Comparison of ENCODE assay signal across 20 cellular contexts in the genomic region with DNA sequence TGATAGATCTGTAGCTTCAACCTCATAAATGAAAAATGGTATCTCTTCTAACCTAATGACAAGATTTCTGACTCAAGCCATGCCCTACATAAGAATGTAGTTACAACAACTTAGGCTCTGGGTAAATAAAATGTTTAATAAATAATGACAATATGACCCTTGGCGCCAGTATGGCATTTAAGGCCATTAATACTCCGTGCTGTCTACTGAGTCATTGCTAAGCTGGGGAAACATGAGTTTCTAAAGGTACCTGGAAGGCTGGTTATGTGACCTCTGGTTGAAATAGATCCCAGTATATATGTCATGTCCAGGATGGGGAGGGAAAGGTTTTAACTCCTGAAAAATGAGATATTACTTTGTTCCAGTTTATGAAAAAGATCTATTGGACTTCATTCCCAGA. TPM values are rescaled to one million over a fixed set of nuclear protein-coding genes. Genes with fewer than 3 reads are reported as not detected.
DNase-seq lines count a peak whose midpoint lies in the region; ATAC-seq, FAIRE-seq and TF ChIP-seq lines count a peak whose summit lies in the region.
"Had no signal": no experiment of that assay in that cellular context is flagged by ENCODE, and none has a peak within 500 bp of the region (broad histone marks: within the 10 kb centered on the region; RNA-seq: fewer than 3 reads in every experiment).

No MANE protein-coding gene starts in this region.

- no peak overlapping the region for H3K4me3 ChIP-seq in A549
- H3K4me3 ChIP-seq in PC-3 (ENCODE audit: low read length): no peak overlapping the region
- H3K4me3 ChIP-seq in epithelial cell of esophagus (ENCODE audit: low read length): no peak overlapping the region

- H3K27ac Mint-ChIP-seq in type B pancreatic cell: peak overlapping the region; percentile 83
- H3K27ac Mint-ChIP-seq: CD4-positive, alpha-beta T cell; HFFc6 had no signal

- intact Hi-C loops in PC-3 (cut with micrococcal nuclease): no loop called here

- POLR2A ChIA-PET in A549 (lab: Yijun Ruan, JAX) (no interaction called here), PC-3 (lab: Charles Lee; ENCODE audit: unreplicated experiment) (no interaction called here)

- no peak overlapping the region for H2AFZ ChIP-seq in PC-3 (ENCODE audit: low read length)

- H3K9me3 ChIP-seq in A549 (no peaks in the 10 kb centered on the region), PC-3 (ENCODE audit: low read length) (no peaks in the 10 kb centered on the region)
- H3K9me3 ChIP-seq: Caco-2 had no signal

- ATAC-seq in A549 (peak; percentile 50 to 59; a peak in 4 of 6 replicates), PC-3 (peak; percentile 63)
- ATAC-seq: HCT116, HepG2 had no signal

- no peak overlapping the region for H3K9ac ChIP-seq in PC-3 (ENCODE audit: low read length)

- no peaks in the 10 kb centered on the region for H3K9me3 Mint-ChIP-seq in type B pancreatic cell
- H3K9me3 Mint-ChIP-seq: CD4-positive, alpha-beta T cell; HFFc6; IgD-negative memory B cell had no signal

- no peak for FAIRE-seq in A549 (lab: Jason Lieb, UNC)
- FAIRE-seq: A204.1, HepG2 had no signal

- DNase-seq in A549 (ENCODE audit: low read depth in 1 of 2, low spot score in 1 of 2): peak in 1 of 2 experiments; percentile 40
- DNase-seq in PC-3: peak; percentile 70
- DNase-seq in epithelial cell of esophagus (ENCODE audit: low read depth): peak; percentile 19
- DNase-seq in type B pancreatic cell (ENCODE audit: extremely low spot score, unreplicated experiment): no peak
- DNase-seq in HT-29 (ENCODE audit: low spot score): no peak
- DNase-seq in midbrain (lab: John Stamatoyannopoulos, UW): no peak
- no peak for DNase-seq in caudate nucleus (lab: John Stamatoyannopoulos, UW)
- DNase-seq: AML-193; Caco-2; CD4-positive, alpha-beta T cell; DMS79 treated with DMSO at 0.1 percent for 48 hours; GF-D8; GOT3; H7; HFFc6 had no signal

- peak overlapping the region; percentile 43; the same call in 2 of the 3 replicates for H3K4me2 ChIP-seq in A549
- no peak overlapping the region for H3K4me2 ChIP-seq in PC-3 (ENCODE audit: low read length)

- H4K20me1 ChIP-seq in PC-3 (ENCODE audit: low read length): no peaks in the 10 kb centered on the region

- no peaks in the 10 kb centered on the region for H3K27me3 ChIP-seq in PC-3 (ENCODE audit: low read length)

- H3K4me3 Mint-ChIP-seq in type B pancreatic cell: peak overlapping the region; percentile 12
- H3K4me3 Mint-ChIP-seq: CD4-positive, alpha-beta T cell; HFFc6; IgD-negative memory B cell had no signal

- H3K9me2 ChIP-seq in PC-3 (replicated peaks; ENCODE audit: low read length): no peaks in the 10 kb centered on the region

- no peaks in the 10 kb centered on the region for H3K36me3 Mint-ChIP-seq in type B pancreatic cell
- H3K36me3 Mint-ChIP-seq: IgD-negative memory B cell had no signal

- no peak for TF ChIP-seq EP300 in A549 (IDR thresholded peaks at IDR 0.05)

- peaks cover 4% of the 10 kb centered on the region for H3K4me1 Mint-ChIP-seq in type B pancreatic cell (ENCODE audit: unreplicated experiment)

- 2% methylated on average over 2 of the region's 2 CpGs for WGBS in A549 (ENCODE audit: missing lambda C conversion rate)

- H3K4me1 ChIP-seq in A549: peaks cover 17% of the 10 kb centered on the region
- peaks cover 13% of the 10 kb centered on the region for H3K4me1 ChIP-seq in PC-3 (ENCODE audit: insufficient read depth, low read length)
- H3K4me1 ChIP-seq: Caco-2 had no signal

- TF ChIP-seq POLR2A in A549 (IDR thresholded peaks at IDR 0.05; ENCODE audit: low read length): no peak

- CTCF ChIA-PET in A549 (lab: Yijun Ruan, JAX) (interaction anchor here (1.2 to 3.4 kb wide), 3 partner anchors 19 to 541 kb away, joined by 4 to 13 read pairs (median 12); no protein-coding TSS in a partner anchor), PC-3 (lab: Charles Lee) (interaction anchor here (0.5 kb wide), 1 partner anchor 70 kb away, joined by 4 read pairs; no protein-coding TSS in a partner anchor)

- TF ChIP-seq RAD21 in A549 (conservative IDR thresholded peaks at IDR 0.05 in 1 of 2, IDR thresholded peaks at IDR 0.05 in 1 of 2): no peak

- no peaks in the 10 kb centered on the region for H3K36me3 ChIP-seq in PC-3 (ENCODE audit: low read depth, low read length)

- no TSS peak for BruUV-seq in PC-3 (replicated peaks; lab: Mats Ljungman, UMichigan)

- TF ChIP-seq CTCF in A549 (IDR thresholded peaks at IDR 0.05) (no peak), PC-3 (conservative IDR thresholded peaks at IDR 0.05; ENCODE audit: low read depth, low read length) (no peak), epithelial cell of esophagus (IDR thresholded peaks at IDR 0.05; ENCODE audit: insufficient read depth, low read depth, low read length, missing control alignments) (no peak), type B pancreatic cell (conservative IDR thresholded peaks at IDR 0.05) (no peak)

- no peaks in the 10 kb centered on the region for H3K79me2 ChIP-seq in PC-3 (ENCODE audit: low read length)

- H3K27me3 Mint-ChIP-seq in type B pancreatic cell: peaks cover 18% of the 10 kb centered on the region
- H3K27me3 Mint-ChIP-seq: CD4-positive, alpha-beta T cell; IgD-negative memory B cell had no signal

- H3F3A ChIP-seq in PC-3 (ENCODE audit: low read length, unreplicated experiment): no peaks in the 10 kb centered on the region

- H3K27ac ChIP-seq in A549 (no peak overlapping the region), PC-3 (ENCODE audit: low read length) (no peak overlapping the region), caudate nucleus (ENCODE audit: low read depth, low read length) (no peak overlapping the region)
- H3K27ac ChIP-seq: C4-2B had no signal

TF ChIP-seq in A549, 52 proteins besides CTCF, POLR2A, EP300 and RAD21:
- no peak for TF ChIP-seq RARB (CRISPR knock-in tag; IDR thresholded peaks at IDR 0.05)
- TF ChIP-seq, protein P1, sequence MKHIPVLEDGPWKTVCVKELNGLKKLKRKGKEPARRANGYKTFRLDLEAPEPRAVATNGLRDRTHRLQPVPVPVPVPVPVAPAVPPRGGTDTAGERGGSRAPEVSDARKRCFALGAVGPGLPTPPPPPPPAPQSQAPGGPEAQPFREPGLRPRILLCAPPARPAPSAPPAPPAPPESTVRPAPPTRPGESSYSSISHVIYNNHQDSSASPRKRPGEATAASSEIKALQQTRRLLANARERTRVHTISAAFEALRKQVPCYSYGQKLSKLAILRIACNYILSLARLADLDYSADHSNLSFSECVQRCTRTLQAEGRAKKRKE (CRISPR knock-in tag; IDR thresholded peaks at IDR 0.05; ENCODE audit: low read depth): no peak
- no peak for TF ChIP-seq SREBF2 (IDR thresholded peaks at IDR 0.05)
- TF ChIP-seq GATA3 (IDR thresholded peaks at IDR 0.05; ENCODE audit: borderline replicate concordance): no peak

RNA-seq across cellular contexts. Expression of a gene that starts 58.0 kb away (rescaled TPM):
- polyA plus RNA-seq in A549 (2011; rRNA removed) (161 and 236 TPM in 2 replicates), A549 (2017; fragmentation: RNase III; extraction: RNeasy Plus Mini Kit Qiagen cat#74134 plus additional on column Dnase treatment) (136 to 158 TPM (median 146 TPM) in 3 replicates)
- 65.5 and 72.7 TPM in 2 replicates for polyA plus RNA-seq in A549 (2012; cell fraction: cytosol; rRNA removed)
- 146 and 156 TPM in 2 replicates for polyA plus RNA-seq in A549 (2012; cell fraction: nucleus; rRNA removed)
- 427 and 492 TPM in 2 replicates for polyA minus RNA-seq in A549 (2011; rRNA and poly(A)+ RNA removed)
- total RNA-seq in PC-3 (2014; rRNA removed) (10.1 and 16.0 TPM in 2 replicates), type B pancreatic cell (ENCODE audit: low replicate concordance) (58.1 and 97.7 TPM in 2 replicates)
- total RNA-seq in HT-29 (2014; rRNA removed; shearing (Covaris generic)): 71.6 and 102 TPM in 2 replicates

Comparison
In these comparisons a context has a peak if more than half of its experiments do, and no peak if none do; other contexts are left out.
1. DNase-seq: peak in PC-3 (single experiment) and epithelial cell of esophagus (single experiment); none in type B pancreatic cell (single experiment), HT-29 (single experiment), midbrain (single experiment) and caudate nucleus (0 of 61).